In the genomic region with DNA sequence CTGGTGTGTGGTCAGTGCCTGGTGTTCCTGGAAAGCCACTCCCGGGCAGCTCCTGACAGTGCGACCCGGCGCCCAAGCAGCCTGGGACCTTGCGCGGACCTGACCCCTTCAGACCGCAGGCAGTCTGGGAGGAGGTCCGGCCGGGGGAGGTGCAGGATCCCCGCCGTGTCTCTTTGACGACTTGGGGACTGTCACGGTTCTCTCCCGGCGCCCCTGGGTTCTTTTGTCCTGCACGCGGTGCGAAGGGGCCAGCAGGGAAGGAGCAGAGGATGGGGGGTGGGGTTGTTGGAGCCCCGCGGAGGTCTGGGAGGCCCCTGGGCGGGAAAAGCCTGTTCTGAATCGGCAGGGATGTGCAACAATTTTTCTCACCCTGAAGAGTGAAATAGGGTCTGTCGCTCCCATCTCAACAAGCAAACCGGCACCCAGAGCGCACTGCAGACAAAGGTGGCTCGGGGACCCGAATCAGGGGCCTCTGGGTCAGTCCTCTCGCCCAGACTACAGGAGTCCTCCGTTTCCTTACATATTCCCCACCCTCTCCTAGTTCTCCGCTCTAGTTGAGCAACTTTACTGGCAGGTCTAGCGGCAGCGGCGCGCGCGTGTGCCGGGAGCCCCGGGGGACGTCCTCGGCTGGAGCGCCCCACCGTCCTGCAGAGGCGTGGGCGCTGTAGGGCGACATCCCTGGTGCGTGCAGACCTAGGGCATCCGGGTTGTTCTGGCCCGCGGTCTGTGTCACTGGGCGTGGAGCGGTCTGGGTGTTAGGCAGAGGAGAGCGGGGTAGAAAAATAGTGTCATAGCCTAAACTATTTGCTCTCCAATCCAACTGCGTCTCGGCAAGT, we compare ENCODE assay signal across 7 cellular contexts. TPM values are rescaled to one million over a fixed set of nuclear protein-coding genes. Genes with fewer than 3 reads are reported as not detected.
DNase-seq lines count a peak whose midpoint lies in the region; ATAC-seq and TF ChIP-seq lines count a peak whose summit lies in the region.

No MANE protein-coding gene starts in this region.

- peak overlapping the region; percentile 95 for H3K9ac ChIP-seq in HUES6 (ENCODE audit: low read length)

- H3K9me3 ChIP-seq in HUES6 (ENCODE audit: control insufficient read depth, insufficient read depth, low read depth, low read length), result no peaks in the 10 kb centered on the region

- peak; percentile 36 for ATAC-seq in GM21529 (IDR thresholded peaks at IDR 0.05; ENCODE audit: unreplicated experiment)

- TF ChIP-seq CTCF in GM12864 (IDR thresholded peaks at IDR 0.05; ENCODE audit: low read depth, low read length, missing control alignments) (no peak), glutamatergic neuron (IDR thresholded peaks at IDR 0.05; ENCODE audit: partially characterized antibody, unreplicated experiment) (no peak), osteocyte (IDR thresholded peaks at IDR 0.05) (no peak)

- H3K27ac Mint-ChIP-seq in glutamatergic neuron (ENCODE audit: unreplicated experiment) (peak overlapping the region; percentile 94), osteocyte (ENCODE audit: unreplicated experiment) (peak overlapping the region; percentile 97)

- H3K4me3 Mint-ChIP-seq in glutamatergic neuron (ENCODE audit: unreplicated experiment), result peak overlapping the region; percentile 99
- H3K4me3 Mint-ChIP-seq in osteocyte (ENCODE audit: unreplicated experiment), result peak overlapping the region; percentile 92

- H3K36me3 Mint-ChIP-seq in glutamatergic neuron (ENCODE audit: unreplicated experiment) (no peaks in the 10 kb centered on the region), osteocyte (ENCODE audit: unreplicated experiment) (no peaks in the 10 kb centered on the region)

- H3K4me3 ChIP-seq in GM12864 (ENCODE audit: low read depth, low read length) (peak overlapping the region; percentile 56), HUES6 (ENCODE audit: low read depth, low read length) (peak overlapping the region; percentile 95)

- DNase-seq in GM12864 (ENCODE audit: low read depth) (no peak), glutamatergic neuron (peak; percentile 67), osteocyte (ENCODE audit: extremely low spot score, unreplicated experiment) (peak; percentile 83)
- peak; percentile 45 to 48 for DNase-seq in activated T-cell treated with anti-CD3 and anti-CD28 coated beads, Interleukin-2, amount 50 U/mL, for 48 hours
- no peak for DNase-seq in stimulated activated CD4-positive, alpha-beta T cell treated with anti-CD3 and anti-CD28 coated beads, Interleukin-4, amount 100 ng/mL, for 1 hour

- H3K4me1 Mint-ChIP-seq in glutamatergic neuron (ENCODE audit: low read depth, unreplicated experiment) (peaks cover 14% of the 10 kb centered on the region), osteocyte (ENCODE audit: unreplicated experiment) (peaks cover 33% of the 10 kb centered on the region)

- H3K27ac ChIP-seq in HUES6 (ENCODE audit: low read depth, low read length), result peak overlapping the region; percentile 88; the same call in 1 of the 2 replicates

- H3K36me3 ChIP-seq in HUES6 (ENCODE audit: control insufficient read depth, insufficient read depth, low read length), result no peaks in the 10 kb centered on the region

- H3K27me3 ChIP-seq in HUES6 (ENCODE audit: control insufficient read depth, insufficient read depth, low read length), result no peaks in the 10 kb centered on the region

- H3K9me3 Mint-ChIP-seq in glutamatergic neuron (ENCODE audit: unreplicated experiment), result peaks cover 14% of the 10 kb centered on the region
- no peaks in the 10 kb centered on the region for H3K9me3 Mint-ChIP-seq in osteocyte (ENCODE audit: unreplicated experiment)

- H3K27me3 Mint-ChIP-seq in glutamatergic neuron (ENCODE audit: unreplicated experiment) (peaks cover 15% of the 10 kb centered on the region), osteocyte (ENCODE audit: unreplicated experiment) (peaks cover 24% of the 10 kb centered on the region)

- H3K4me1 ChIP-seq in HUES6 (ENCODE audit: control insufficient read depth, insufficient read depth, low read length), result peaks cover 45% of the 10 kb centered on the region

RNA-seq across cellular contexts. Expression of gene VCAN, which starts 1.2 kb away (rescaled TPM):
- total RNA-seq in glutamatergic neuron (ENCODE audit: unreplicated experiment) (152 TPM), osteocyte (67.0 and 67.5 TPM in 2 replicates)

Comparison
In these comparisons a context has a peak if more than half of its experiments do, and no peak if none do; other contexts are left out.
1. DNase-seq: peak in activated T-cell treated with anti-CD3 and anti-CD28 coated beads, Interleukin-2, amount 50 U/mL, for 48 hours (2 of 2), glutamatergic neuron (single experiment) and osteocyte (single experiment); none in GM12864 (single experiment) and stimulated activated CD4-positive, alpha-beta T cell treated with anti-CD3 and anti-CD28 coated beads, Interleukin-4, amount 100 ng/mL, for 1 hour (single experiment).